Comparison of ENCODE assay signal across 8 cellular contexts in the genomic region with DNA sequence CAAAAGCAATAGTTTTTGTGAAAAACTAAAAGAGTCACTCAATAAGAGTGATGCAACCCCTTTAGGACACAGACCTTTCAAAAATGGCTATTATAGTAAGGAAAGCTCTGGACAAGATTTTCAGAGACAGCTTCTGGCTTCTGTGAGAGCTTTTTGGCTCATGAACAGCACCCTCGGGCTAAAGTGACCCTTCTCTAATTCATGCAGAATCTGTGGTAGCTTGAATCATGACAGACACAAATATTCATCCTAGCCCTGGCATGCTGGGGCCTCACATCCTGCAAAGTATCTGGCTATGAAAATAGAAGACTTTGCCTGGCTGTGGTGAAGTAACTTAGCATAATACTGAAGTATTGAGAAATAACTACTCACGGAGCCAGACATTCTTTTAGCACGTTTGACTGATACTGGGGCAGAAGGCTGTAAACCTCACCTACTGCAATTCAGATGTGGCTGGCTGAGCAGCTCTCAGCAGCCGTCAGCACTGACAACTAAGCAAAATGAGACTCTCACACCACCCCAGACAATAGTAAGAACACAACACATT.
DNase-seq lines count a peak whose midpoint lies in the region; ATAC-seq and TF ChIP-seq lines count a peak whose summit lies in the region.

No MANE protein-coding gene starts in this region.

- DNase-seq in HFFc6 (peak; percentile 95), amniotic stem cell (lab: John Stamatoyannopoulos, UW) (peak; percentile 76), cardiac muscle cell (ENCODE audit: low read depth in 1 of 2, low spot score in 1 of 2) (peak; percentile 32 to 94), smooth muscle cell (lab: John Stamatoyannopoulos, UW; ENCODE audit: unreplicated experiment) (no peak), NCI-H524 (lab: John Stamatoyannopoulos, UW) (no peak), RKO (ENCODE audit: low spot score) (no peak), mesendoderm (no peak)

- WGBS in smooth muscle cell (ENCODE audit: low lambda C conversion rate), result 9% methylated on average over 4 of the region's 4 CpGs
- no CpG with 5 or more reads among the region's 4 CpGs for WGBS in mesendoderm (ENCODE audit: extremely low coverage, insufficient coverage, low lambda C conversion rate)

- H3K27me3 ChIP-seq in cardiac muscle cell, result no peaks in the 10 kb centered on the region
- H3K27me3 ChIP-seq in smooth muscle cell (ENCODE audit: low read depth), result no peaks in the 10 kb centered on the region
- no peaks in the 10 kb centered on the region for H3K27me3 ChIP-seq in mesendoderm (ENCODE audit: insufficient read depth, low read length, poor library complexity)

- no peaks in the 10 kb centered on the region for H3K36me3 Mint-ChIP-seq in HFFc6 (ENCODE audit: low read depth)

- TF ChIP-seq CTCF in HFFc6 (IDR thresholded peaks at IDR 0.05) (no peak), cardiac muscle cell (IDR thresholded peaks at IDR 0.05; ENCODE audit: low read depth, low read length) (no peak), smooth muscle cell (IDR thresholded peaks at IDR 0.05; ENCODE audit: borderline replicate concordance, insufficient read depth, poor library complexity, severe bottlenecking) (no peak)

- no peak for ATAC-seq in HG02938 (IDR thresholded peaks at IDR 0.05; ENCODE audit: unreplicated experiment)

- H3K4me1 ChIP-seq in cardiac muscle cell (ENCODE audit: low read depth) (peaks cover 22% of the 10 kb centered on the region), smooth muscle cell (ENCODE audit: low read depth) (no peaks in the 10 kb centered on the region), mesendoderm (ENCODE audit: control insufficient read depth, low read depth, low read length) (no peaks in the 10 kb centered on the region)

- H3K23ac ChIP-seq in mesendoderm (ENCODE audit: low read length), result no peak overlapping the region

- H2BK120ac ChIP-seq in mesendoderm (ENCODE audit: low read depth, low read length), result no peak overlapping the region

- no peak overlapping the region for H3K18ac ChIP-seq in mesendoderm (ENCODE audit: low read length)

- no peak overlapping the region for H4K5ac ChIP-seq in mesendoderm (ENCODE audit: low read length)

- no peak overlapping the region for H2BK5ac ChIP-seq in mesendoderm (ENCODE audit: low read length)

- no peaks in the 10 kb centered on the region for H3K79me2 ChIP-seq in smooth muscle cell (ENCODE audit: low read depth)
- H3K79me2 ChIP-seq in mesendoderm (ENCODE audit: control insufficient read depth, insufficient read depth, low read length), result no peaks in the 10 kb centered on the region

- H3K79me1 ChIP-seq in mesendoderm (ENCODE audit: low read length), result no peaks in the 10 kb centered on the region

- no peak overlapping the region for H2BK15ac ChIP-seq in mesendoderm (replicated peaks; ENCODE audit: low read depth)

- H3K56ac ChIP-seq in mesendoderm (ENCODE audit: low read length), result no peak overlapping the region

- peak overlapping the region; percentile 54 for H3K27ac ChIP-seq in cardiac muscle cell
- peak overlapping the region; percentile 89 for H3K27ac ChIP-seq in smooth muscle cell (ENCODE audit: low read depth)
- no peak overlapping the region for H3K27ac ChIP-seq in mesendoderm (ENCODE audit: low read depth, low read length)

- H3K36me3 ChIP-seq in cardiac muscle cell (no peaks in the 10 kb centered on the region), smooth muscle cell (ENCODE audit: low read depth) (no peaks in the 10 kb centered on the region), mesendoderm (ENCODE audit: control insufficient read depth, insufficient read depth, low read length) (no peaks in the 10 kb centered on the region)

- H3K4me3 ChIP-seq in cardiac muscle cell (no peak overlapping the region), smooth muscle cell (no peak overlapping the region), mesendoderm (ENCODE audit: low read length) (no peak overlapping the region)

- H3K4me1 Mint-ChIP-seq in HFFc6 (ENCODE audit: low read depth), result peaks cover 60% of the 10 kb centered on the region

- H3K27me3 Mint-ChIP-seq in HFFc6 (ENCODE audit: insufficient read depth), result peaks cover 2% of the 10 kb centered on the region; the same call in 1 of the 2 replicates

- H3K27ac Mint-ChIP-seq in HFFc6, result peak overlapping the region; percentile 88

- no peaks in the 10 kb centered on the region for H3F3A ChIP-seq in smooth muscle cell (ENCODE audit: low read depth)

- H2AK5ac ChIP-seq in mesendoderm (ENCODE audit: low read length), result no peak overlapping the region

- no peaks in the 10 kb centered on the region for H4K20me1 ChIP-seq in smooth muscle cell (ENCODE audit: low read depth)

- H3K9me3 ChIP-seq in cardiac muscle cell (ENCODE audit: low read depth) (no peaks in the 10 kb centered on the region), smooth muscle cell (replicated peaks; ENCODE audit: low read depth) (no peaks in the 10 kb centered on the region)

- H3K9ac ChIP-seq in smooth muscle cell (ENCODE audit: low read depth) (peak overlapping the region; percentile 64), mesendoderm (ENCODE audit: low read length) (no peak overlapping the region)

- H3K4ac ChIP-seq in mesendoderm (ENCODE audit: low read depth, low read length), result no peak overlapping the region

- H4K8ac ChIP-seq in mesendoderm (ENCODE audit: low read depth, low read length), result no peak overlapping the region

- H2AFZ ChIP-seq in smooth muscle cell (ENCODE audit: low read depth), result peak overlapping the region; percentile 25

- peak overlapping the region; percentile 49 for H3K4me2 ChIP-seq in smooth muscle cell
- H3K4me2 ChIP-seq in mesendoderm (ENCODE audit: low read length), result no peak overlapping the region

- H3K9me3 Mint-ChIP-seq in HFFc6, result no peaks in the 10 kb centered on the region

- peak overlapping the region; percentile 70 for H3K4me3 Mint-ChIP-seq in HFFc6

Comparison
In these comparisons a context has a peak if more than half of its experiments do, and no peak if none do; other contexts are left out.
1. DNase-seq: peak in HFFc6 (single experiment), amniotic stem cell (single experiment) and cardiac muscle cell (2 of 2); none in smooth muscle cell (single experiment), NCI-H524 (0 of 2), RKO (single experiment) and mesendoderm (single experiment).